Comparison of ENCODE assay signal across 9 cellular contexts in genomic region chr17:3535253-3535995, GRCh38. TPM values are rescaled to one million over a fixed set of nuclear protein-coding genes. Genes with fewer than 3 reads are reported as not detected.
A peak's percentile ranks its signal among the peaks of the same experiment; 100 is the strongest.
DNase-seq lines count a peak whose midpoint lies in the region; ATAC-seq and TF ChIP-seq lines count a peak whose summit lies in the region.
"Had no signal": no experiment of that assay in that cellular context is flagged by ENCODE, and none has a peak within 500 bp of the region (broad histone marks: within the 10 kb centered on the region; RNA-seq: fewer than 3 reads in every experiment).

No MANE protein-coding gene starts in this region.

- H2AFZ ChIP-seq in HCT116 (ENCODE audit: low read depth, low read length, poor library complexity, severe bottlenecking) = peak overlapping the region; percentile 50

- peak; percentile 46 to 80 (median 79) for TF ChIP-seq CTCF in HCT116 (IDR thresholded peaks at IDR 0.05 in 2 of 3, conservative IDR thresholded peaks at IDR 0.05 in 1 of 3; ENCODE audit: borderline replicate concordance in 1 of 3, insufficient read depth in 1 of 3, low read depth in 2 of 3, low read length in 2 of 3)
- peak; percentile 76 for TF ChIP-seq CTCF in retinal pigment epithelial cell (conservative IDR thresholded peaks at IDR 0.05; ENCODE audit: low read depth, low read length)

- ATAC-seq in HCT116 (peak; percentile 86), T-helper 17 cell (peak; percentile 90), HG03457 (IDR thresholded peaks at IDR 0.05; ENCODE audit: unreplicated experiment) (no peak)

- H3K4me1 ChIP-seq in HCT116 (ENCODE audit: control insufficient read depth in 1 of 2, insufficient read depth in 2 of 2, low read length in 2 of 2) (peaks cover 5 to 16% of the 10 kb centered on the region in 2 experiments; a peak in 3 of 4 replicates), iPS DF 6.9 (ENCODE audit: control insufficient read depth, insufficient read depth, low read length) (0 out of 2 replicates have a peak, but pooled peaks cover 2% of the 10 kb centered on the region)

- H3K9me2 ChIP-seq in HCT116 (ENCODE audit: insufficient read depth) = no peaks in the 10 kb centered on the region

- H3K27ac Mint-ChIP-seq in T-helper 17 cell = peak overlapping the region; percentile 32

- H3K27ac ChIP-seq in HCT116 (ENCODE audit: low read depth, low read length) (peak overlapping the region; percentile 60; the same call in 1 of the 2 replicates), iPS DF 6.9 (ENCODE audit: low read length) (no peak overlapping the region)
- H3K27ac ChIP-seq: neutrophil had no signal

- peak overlapping the region; percentile 76 for H3K4me2 ChIP-seq in HCT116 (ENCODE audit: low read length)

- no CpG with 5 or more reads among the region's 44 CpGs for WGBS in iPS DF 6.9 (ENCODE audit: insufficient coverage, insufficient read length)

- intact Hi-C loops in HCT116 (cut with micrococcal nuclease) = loop anchor here (5.0 to 10.0 kb wide), 2 partner anchors 102 to 491 kb away; partner anchors contain the start of genes CTNS and SHPK

- H3K9me3 ChIP-seq in HCT116 (ENCODE audit: control insufficient read depth in 1 of 2, insufficient read depth in 1 of 2, low read depth in 1 of 2, low read length in 2 of 2) (no peaks in the 10 kb centered on the region), T-helper 17 cell (ENCODE audit: control insufficient read depth, low read length, poor library complexity, severe bottlenecking) (no peaks in the 10 kb centered on the region), iPS DF 6.9 (ENCODE audit: control insufficient read depth, insufficient read depth, low read length) (peaks cover under 1% of the 10 kb centered on the region; the same call in 1 of the 2 replicates)
- H3K9me3 ChIP-seq: neutrophil had no signal

- no peaks in the 10 kb centered on the region for H4K20me1 ChIP-seq in HCT116 (ENCODE audit: insufficient read depth)

- H3K27me3 ChIP-seq in HCT116 (ENCODE audit: insufficient read depth, low read length) (no peaks in the 10 kb centered on the region), iPS DF 6.9 (ENCODE audit: control insufficient read depth, insufficient read depth, low read length) (no peaks in the 10 kb centered on the region)

- POLR2A ChIA-PET in HCT116 (lab: Charles Lee) = interaction anchor here (0.7 to 0.8 kb wide), 4 partner anchors 21 to 103 kb away, joined by 3 to 6 read pairs (median 4); no protein-coding TSS in a partner anchor

- peaks cover 8% of the 10 kb centered on the region for H3K4me1 Mint-ChIP-seq in T-helper 17 cell

- BruUV-seq in HCT116 (replicated peaks; lab: Mats Ljungman, UMichigan) = no TSS peak

- H3K9ac ChIP-seq in HCT116 (ENCODE audit: low read length) = peak overlapping the region; percentile 47

- CTCF ChIA-PET in HCT116 (lab: Charles Lee) = interaction anchor here (0.7 to 1.3 kb wide), 3 partner anchors 11 to 104 kb away, joined by 3 to 5 read pairs (median 4); partner anchors contain the start of genes CTNS and SHPK

- H3K36me3 ChIP-seq in HCT116 (ENCODE audit: control insufficient read depth in 1 of 2, insufficient read depth in 2 of 2, low read length in 2 of 2) (no peaks in the 10 kb centered on the region), iPS DF 6.9 (ENCODE audit: control insufficient read depth, insufficient read depth, low read length) (no peaks in the 10 kb centered on the region)
- H3K36me3 ChIP-seq: neutrophil had no signal

- no peak for TF ChIP-seq POLR2A in HCT116 (IDR thresholded peaks at IDR 0.05; ENCODE audit: borderline replicate concordance, extremely low read depth, insufficient read depth, insufficient read length)

- H3K4me3 ChIP-seq in HCT116 (replicated peaks in 1 of 2; ENCODE audit: low read depth in 1 of 2, low read length in 2 of 2) (peak overlapping the region; percentile 39 to 54), iPS DF 6.9 (ENCODE audit: low read length) (peak overlapping the region; percentile 36; the same call in 1 of the 2 replicates), retinal pigment epithelial cell (ENCODE audit: low read length) (peak overlapping the region; percentile 63)

- H3K27me3 Mint-ChIP-seq in T-helper 17 cell = peaks cover 13% of the 10 kb centered on the region

- H3K4me3 Mint-ChIP-seq in T-helper 17 cell = peak overlapping the region; percentile 34

- TF ChIP-seq RAD21 in HCT116 (IDR thresholded peaks at IDR 0.05; ENCODE audit: low read depth) = peak; percentile 68

- DNase-seq in AG08395 (ENCODE audit: low spot score) (peak; percentile 89), HCT116 (ENCODE audit: low read depth, low spot score) (peak; percentile 76), T-helper 17 cell (peak in 1 of 3 donors; percentile 36), astrocyte of the hippocampus (ENCODE audit: low read depth, low spot score) (peak; percentile 90), iPS DF 6.9 (ENCODE audit: low read depth, low spot score) (peak; percentile 37), retinal pigment epithelial cell (ENCODE audit: low read depth) (peak; percentile 26), H4 (ENCODE audit: low spot score) (no peak)

- H3K79me2 ChIP-seq in HCT116 (ENCODE audit: insufficient read depth, low read length) = no peaks in the 10 kb centered on the region

- no peaks in the 10 kb centered on the region for H3K36me3 Mint-ChIP-seq in T-helper 17 cell (ENCODE audit: low read depth)

- RAD21 ChIA-PET in HCT116 (lab: Charles Lee; ENCODE audit: low non-redundant PET in 1 of 2, low total read pairs in 2 of 2, uncharacterized antibody in 2 of 2, unreplicated experiment in 2 of 2) = interaction anchor here in 1 of 2 experiments (0.7 kb wide), 1 partner anchor 94 kb away, joined by 3 read pairs; no protein-coding TSS in a partner anchor

TF ChIP-seq in HCT116, 20 proteins besides CTCF, POLR2A, EP300 and RAD21:
- TF ChIP-seq MAX (IDR thresholded peaks at IDR 0.05) (peak; percentile 37; the same call in 1 of the 2 replicates), SRF (IDR thresholded peaks at IDR 0.05; ENCODE audit: low read depth) (no peak)

RNA-seq across cellular contexts. Expression of gene TRPV3, which starts 22.2 kb away (rescaled TPM):
- total RNA-seq in HCT116 (2021; ENCODE audit: unreplicated experiment) (1.4 TPM), T-helper 17 cell (under 1 TPM; 0.27 to 0.55 TPM)
- 1.3 and 1.9 TPM in 2 replicates for polyA plus RNA-seq in HCT116 (2012)
- total RNA-seq in H4 (2014; rRNA removed; shearing (Covaris generic)) = not detected in 2 replicates

RNA-seq across cellular contexts. Expression of gene ASPA, which starts 59.6 kb away (rescaled TPM):
- total RNA-seq in HCT116 (2021; ENCODE audit: unreplicated experiment) (not detected), T-helper 17 cell (not detected)
- not detected in 2 replicates for polyA plus RNA-seq in HCT116 (2012)
- total RNA-seq in H4 (2014; rRNA removed; shearing (Covaris generic)) = 0.16 and 0.66 TPM in 2 replicates
